ENCODE assay signal across 1 cellular context in the genomic region with DNA sequence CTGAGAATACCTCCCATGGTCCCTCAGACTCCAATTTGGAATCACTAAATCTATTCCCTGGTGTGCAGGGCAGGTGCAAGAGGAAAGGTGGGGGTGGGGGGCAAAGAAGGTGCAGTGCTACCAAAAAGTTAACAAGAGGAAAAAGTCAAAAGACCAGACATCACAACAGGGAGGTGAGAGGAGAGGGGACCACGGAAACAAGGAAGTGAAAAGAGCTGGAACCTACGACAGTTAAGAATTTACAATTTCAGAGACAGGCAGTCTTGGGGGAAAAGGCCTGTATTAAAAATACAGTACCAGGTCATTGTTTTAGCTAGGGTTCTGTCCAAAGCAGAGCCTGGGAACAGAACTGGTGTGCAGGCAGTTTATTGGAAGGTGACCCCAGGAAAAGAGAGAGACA.
TF ChIP-seq lines count a peak whose summit lies in the region.

No MANE protein-coding gene starts in this region.

TF ChIP-seq in GM12878, 131 proteins besides CTCF, POLR2A, EP300 and RAD21:
- TF ChIP-seq CBX5 (IDR thresholded peaks at IDR 0.05; ENCODE audit: low read depth) (0 out of 2 replicates have a peak, but pooled peaks have one; percentile 64), EED (IDR thresholded peaks at IDR 0.05; ENCODE audit: low read depth) (0 out of 2 replicates have a peak, but pooled peaks have one; percentile 38), YBX1 (IDR thresholded peaks at IDR 0.05) (no peak), ZNF207 (IDR thresholded peaks at IDR 0.05; ENCODE audit: borderline replicate concordance) (no peak), SUZ12 (IDR thresholded peaks at IDR 0.05; ENCODE audit: unreplicated experiment) (no peak), IRF4 (IDR thresholded peaks at IDR 0.05; ENCODE audit: low read depth, low read length) (no peak), SREBF2 (IDR thresholded peaks at IDR 0.05; ENCODE audit: low read length) (no peak), HDAC6 (IDR thresholded peaks at IDR 0.05; ENCODE audit: unreplicated experiment) (no peak), ZNF622 (IDR thresholded peaks at IDR 0.05) (no peak), CREM (IDR thresholded peaks at IDR 0.05; ENCODE audit: low read depth) (no peak), IKZF1 (conservative IDR thresholded peaks at IDR 0.05) (peak; percentile 58; the same call in 1 of the 2 replicates), ZSCAN29 (IDR thresholded peaks at IDR 0.05) (no peak), NBN (IDR thresholded peaks at IDR 0.05) (0 out of 2 replicates have a peak, but pooled peaks have one; percentile 49), IKZF2 (IDR thresholded peaks at IDR 0.05) (peak; percentile 70 to 73; a peak in 2 of 4 replicates), ATF7 (IDR thresholded peaks at IDR 0.05; ENCODE audit: low read depth) (0 out of 2 replicates have a peak, but pooled peaks have one; percentile 29), BMI1 (IDR thresholded peaks at IDR 0.05; ENCODE audit: borderline replicate concordance) (no peak), PML (IDR thresholded peaks at IDR 0.05; ENCODE audit: low read length) (no peak), ZNF217 (IDR thresholded peaks at IDR 0.05) (no peak), NFIC (IDR thresholded peaks at IDR 0.05; ENCODE audit: low read depth, low read length) (0 out of 2 replicates have a peak, but pooled peaks have one; percentile 21), TARDBP (IDR thresholded peaks at IDR 0.05; ENCODE audit: borderline replicate concordance) (no peak), RUNX3 (IDR thresholded peaks at IDR 0.05; ENCODE audit: low read length) (peak; percentile 71), BCL11A (IDR thresholded peaks at IDR 0.05; ENCODE audit: low read depth, low read length) (0 out of 2 replicates have a peak, but pooled peaks have one; percentile 41), MYC (IDR thresholded peaks at IDR 0.05; ENCODE audit: insufficient read depth, insufficient read length, insufficient replicate concordance, low read length, severe bottlenecking) (no peak), STAT1 (conservative IDR thresholded peaks at IDR 0.05) (no peak), MTA3 (IDR thresholded peaks at IDR 0.05; ENCODE audit: borderline replicate concordance, low read length) (no peak), MEF2B (IDR thresholded peaks at IDR 0.05; ENCODE audit: partially characterized antibody, poor library complexity, severe bottlenecking) (no peak), SPI1 (IDR thresholded peaks at IDR 0.05; ENCODE audit: borderline replicate concordance, insufficient read depth, low read depth, low read length) (peak; percentile 87)
- TF ChIP-seq, protein P1, sequence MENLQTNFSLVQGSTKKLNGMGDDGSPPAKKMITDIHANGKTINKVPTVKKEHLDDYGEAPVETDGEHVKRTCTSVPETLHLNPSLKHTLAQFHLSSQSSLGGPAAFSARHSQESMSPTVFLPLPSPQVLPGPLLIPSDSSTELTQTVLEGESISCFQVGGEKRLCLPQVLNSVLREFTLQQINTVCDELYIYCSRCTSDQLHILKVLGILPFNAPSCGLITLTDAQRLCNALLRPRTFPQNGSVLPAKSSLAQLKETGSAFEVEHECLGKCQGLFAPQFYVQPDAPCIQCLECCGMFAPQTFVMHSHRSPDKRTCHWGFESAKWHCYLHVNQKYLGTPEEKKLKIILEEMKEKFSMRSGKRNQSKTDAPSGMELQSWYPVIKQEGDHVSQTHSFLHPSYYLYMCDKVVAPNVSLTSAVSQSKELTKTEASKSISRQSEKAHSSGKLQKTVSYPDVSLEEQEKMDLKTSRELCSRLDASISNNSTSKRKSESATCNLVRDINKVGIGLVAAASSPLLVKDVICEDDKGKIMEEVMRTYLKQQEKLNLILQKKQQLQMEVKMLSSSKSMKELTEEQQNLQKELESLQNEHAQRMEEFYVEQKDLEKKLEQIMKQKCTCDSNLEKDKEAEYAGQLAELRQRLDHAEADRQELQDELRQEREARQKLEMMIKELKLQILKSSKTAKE (IDR thresholded peaks at IDR 0.05; ENCODE audit: low read depth, poor library complexity, severe bottlenecking), result peak; percentile 24
- TF ChIP-seq, protein P2, sequence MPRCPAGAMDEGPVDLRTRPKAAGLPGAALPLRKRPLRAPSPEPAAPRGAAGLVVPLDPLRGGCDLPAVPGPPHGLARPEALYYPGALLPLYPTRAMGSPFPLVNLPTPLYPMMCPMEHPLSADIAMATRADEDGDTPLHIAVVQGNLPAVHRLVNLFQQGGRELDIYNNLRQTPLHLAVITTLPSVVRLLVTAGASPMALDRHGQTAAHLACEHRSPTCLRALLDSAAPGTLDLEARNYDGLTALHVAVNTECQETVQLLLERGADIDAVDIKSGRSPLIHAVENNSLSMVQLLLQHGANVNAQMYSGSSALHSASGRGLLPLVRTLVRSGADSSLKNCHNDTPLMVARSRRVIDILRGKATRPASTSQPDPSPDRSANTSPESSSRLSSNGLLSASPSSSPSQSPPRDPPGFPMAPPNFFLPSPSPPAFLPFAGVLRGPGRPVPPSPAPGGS (IDR thresholded peaks at IDR 0.05; ENCODE audit: borderline replicate concordance, insufficient read depth, low read depth, low read length, poor library complexity, severe bottlenecking), result no peak
- TF ChIP-seq, protein P3, sequence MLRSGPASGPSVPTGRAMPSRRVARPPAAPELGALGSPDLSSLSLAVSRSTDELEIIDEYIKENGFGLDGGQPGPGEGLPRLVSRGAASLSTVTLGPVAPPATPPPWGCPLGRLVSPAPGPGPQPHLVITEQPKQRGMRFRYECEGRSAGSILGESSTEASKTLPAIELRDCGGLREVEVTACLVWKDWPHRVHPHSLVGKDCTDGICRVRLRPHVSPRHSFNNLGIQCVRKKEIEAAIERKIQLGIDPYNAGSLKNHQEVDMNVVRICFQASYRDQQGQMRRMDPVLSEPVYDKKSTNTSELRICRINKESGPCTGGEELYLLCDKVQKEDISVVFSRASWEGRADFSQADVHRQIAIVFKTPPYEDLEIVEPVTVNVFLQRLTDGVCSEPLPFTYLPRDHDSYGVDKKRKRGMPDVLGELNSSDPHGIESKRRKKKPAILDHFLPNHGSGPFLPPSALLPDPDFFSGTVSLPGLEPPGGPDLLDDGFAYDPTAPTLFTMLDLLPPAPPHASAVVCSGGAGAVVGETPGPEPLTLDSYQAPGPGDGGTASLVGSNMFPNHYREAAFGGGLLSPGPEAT (IDR thresholded peaks at IDR 0.05; ENCODE audit: low read depth), result 0 out of 2 replicates have a peak, but pooled peaks have one; percentile 23
- TF ChIP-seq, protein P4, sequence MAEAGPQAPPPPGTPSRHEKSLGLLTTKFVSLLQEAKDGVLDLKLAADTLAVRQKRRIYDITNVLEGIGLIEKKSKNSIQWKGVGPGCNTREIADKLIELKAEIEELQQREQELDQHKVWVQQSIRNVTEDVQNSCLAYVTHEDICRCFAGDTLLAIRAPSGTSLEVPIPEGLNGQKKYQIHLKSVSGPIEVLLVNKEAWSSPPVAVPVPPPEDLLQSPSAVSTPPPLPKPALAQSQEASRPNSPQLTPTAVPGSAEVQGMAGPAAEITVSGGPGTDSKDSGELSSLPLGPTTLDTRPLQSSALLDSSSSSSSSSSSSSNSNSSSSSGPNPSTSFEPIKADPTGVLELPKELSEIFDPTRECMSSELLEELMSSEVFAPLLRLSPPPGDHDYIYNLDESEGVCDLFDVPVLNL (IDR thresholded peaks at IDR 0.05; ENCODE audit: low read depth, low read length), result no peak
- TF ChIP-seq, protein P5, sequence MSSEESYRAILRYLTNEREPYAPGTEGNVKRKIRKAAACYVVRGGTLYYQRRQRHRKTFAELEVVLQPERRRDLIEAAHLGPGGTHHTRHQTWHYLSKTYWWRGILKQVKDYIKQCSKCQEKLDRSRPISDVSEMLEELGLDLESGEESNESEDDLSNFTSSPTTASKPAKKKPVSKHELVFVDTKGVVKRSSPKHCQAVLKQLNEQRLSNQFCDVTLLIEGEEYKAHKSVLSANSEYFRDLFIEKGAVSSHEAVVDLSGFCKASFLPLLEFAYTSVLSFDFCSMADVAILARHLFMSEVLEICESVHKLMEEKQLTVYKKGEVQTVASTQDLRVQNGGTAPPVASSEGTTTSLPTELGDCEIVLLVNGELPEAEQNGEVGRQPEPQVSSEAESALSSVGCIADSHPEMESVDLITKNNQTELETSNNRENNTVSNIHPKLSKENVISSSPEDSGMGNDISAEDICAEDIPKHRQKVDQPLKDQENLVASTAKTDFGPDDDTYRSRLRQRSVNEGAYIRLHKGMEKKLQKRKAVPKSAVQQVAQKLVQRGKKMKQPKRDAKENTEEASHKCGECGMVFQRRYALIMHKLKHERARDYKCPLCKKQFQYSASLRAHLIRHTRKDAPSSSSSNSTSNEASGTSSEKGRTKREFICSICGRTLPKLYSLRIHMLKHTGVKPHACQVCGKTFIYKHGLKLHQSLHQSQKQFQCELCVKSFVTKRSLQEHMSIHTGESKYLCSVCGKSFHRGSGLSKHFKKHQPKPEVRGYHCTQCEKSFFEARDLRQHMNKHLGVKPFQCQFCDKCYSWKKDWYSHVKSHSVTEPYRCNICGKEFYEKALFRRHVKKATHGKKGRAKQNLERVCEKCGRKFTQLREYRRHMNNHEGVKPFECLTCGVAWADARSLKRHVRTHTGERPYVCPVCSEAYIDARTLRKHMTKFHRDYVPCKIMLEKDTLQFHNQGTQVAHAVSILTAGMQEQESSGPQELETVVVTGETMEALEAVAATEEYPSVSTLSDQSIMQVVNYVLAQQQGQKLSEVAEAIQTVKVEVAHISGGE (CRISPR knock-in tag; IDR thresholded peaks at IDR 0.05), result no peak
- TF ChIP-seq, protein P6, sequence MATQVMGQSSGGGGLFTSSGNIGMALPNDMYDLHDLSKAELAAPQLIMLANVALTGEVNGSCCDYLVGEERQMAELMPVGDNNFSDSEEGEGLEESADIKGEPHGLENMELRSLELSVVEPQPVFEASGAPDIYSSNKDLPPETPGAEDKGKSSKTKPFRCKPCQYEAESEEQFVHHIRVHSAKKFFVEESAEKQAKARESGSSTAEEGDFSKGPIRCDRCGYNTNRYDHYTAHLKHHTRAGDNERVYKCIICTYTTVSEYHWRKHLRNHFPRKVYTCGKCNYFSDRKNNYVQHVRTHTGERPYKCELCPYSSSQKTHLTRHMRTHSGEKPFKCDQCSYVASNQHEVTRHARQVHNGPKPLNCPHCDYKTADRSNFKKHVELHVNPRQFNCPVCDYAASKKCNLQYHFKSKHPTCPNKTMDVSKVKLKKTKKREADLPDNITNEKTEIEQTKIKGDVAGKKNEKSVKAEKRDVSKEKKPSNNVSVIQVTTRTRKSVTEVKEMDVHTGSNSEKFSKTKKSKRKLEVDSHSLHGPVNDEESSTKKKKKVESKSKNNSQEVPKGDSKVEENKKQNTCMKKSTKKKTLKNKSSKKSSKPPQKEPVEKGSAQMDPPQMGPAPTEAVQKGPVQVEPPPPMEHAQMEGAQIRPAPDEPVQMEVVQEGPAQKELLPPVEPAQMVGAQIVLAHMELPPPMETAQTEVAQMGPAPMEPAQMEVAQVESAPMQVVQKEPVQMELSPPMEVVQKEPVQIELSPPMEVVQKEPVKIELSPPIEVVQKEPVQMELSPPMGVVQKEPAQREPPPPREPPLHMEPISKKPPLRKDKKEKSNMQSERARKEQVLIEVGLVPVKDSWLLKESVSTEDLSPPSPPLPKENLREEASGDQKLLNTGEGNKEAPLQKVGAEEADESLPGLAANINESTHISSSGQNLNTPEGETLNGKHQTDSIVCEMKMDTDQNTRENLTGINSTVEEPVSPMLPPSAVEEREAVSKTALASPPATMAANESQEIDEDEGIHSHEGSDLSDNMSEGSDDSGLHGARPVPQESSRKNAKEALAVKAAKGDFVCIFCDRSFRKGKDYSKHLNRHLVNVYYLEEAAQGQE (IDR thresholded peaks at IDR 0.05; ENCODE audit: low read depth, low read length), result no peak
